ENCODE assay signal across 8 cellular contexts in genomic region chr10:28432210-28432676, GRCh38.
DNase-seq lines count a peak whose midpoint lies in the region; ATAC-seq and TF ChIP-seq lines count a peak whose summit lies in the region.

No MANE protein-coding gene starts in this region.

- H3K27ac Mint-ChIP-seq in CD14-positive monocyte, result peak overlapping the region; percentile 41 to 82 (median 67)

- ATAC-seq in GM19043 (IDR thresholded peaks at IDR 0.05; ENCODE audit: low read depth, unreplicated experiment), result peak; percentile 83

- H3K36me3 Mint-ChIP-seq in CD14-positive monocyte, result no peaks in the 10 kb centered on the region

- peak; percentile 80 for DNase-seq in CD14-positive monocyte (ENCODE audit: low spot score)
- DNase-seq in KG1 (lab: John Stamatoyannopoulos, UW), result peak; percentile 58
- DNase-seq in OCI-LY7 (ENCODE audit: low spot score), result peak; percentile 54
- peak in 31 of 56 donors; percentile 1 to 54 (median 7) for DNase-seq in amygdala (lab: John Stamatoyannopoulos, UW)
- peak; percentile 80 for DNase-seq in cardiac septum (ENCODE audit: low spot score)
- DNase-seq in prostate gland (ENCODE audit: low spot score), result peak; percentile 47
- DNase-seq in middle frontal gyrus (ENCODE audit: extremely low spot score, low spot score), result no peak

- POLR2A ChIA-PET in OCI-LY7 (lab: Charles Lee), result no interaction called here

- peak overlapping the region; percentile 81 for H2AFZ ChIP-seq in OCI-LY7 (ENCODE audit: low read length)

- no peaks in the 10 kb centered on the region for H3K27me3 ChIP-seq in prostate gland (replicated peaks; ENCODE audit: insufficient read depth)

- H3K4me1 Mint-ChIP-seq in CD14-positive monocyte, result peaks cover 16% of the 10 kb centered on the region

- no peaks in the 10 kb centered on the region for H3K9me3 Mint-ChIP-seq in CD14-positive monocyte

- intact Hi-C loops in CD14-positive monocyte (cut with micrococcal nuclease), result loop anchor here in 1 of 2 donors (5.0 kb wide), 1 partner anchor 100 kb away; the partner anchor contains the start of gene WAC
- intact Hi-C loops in OCI-LY7 (cut with micrococcal nuclease; ENCODE audit: unreplicated experiment), result loop anchor here (10.0 kb wide), 2 partner anchors 193 to 873 kb away; no protein-coding TSS in a partner anchor
- intact Hi-C loops in cardiac septum (cut with DNase I), result loop anchor here (10.0 kb wide), 1 partner anchor 103 kb away; the partner anchor contains the start of gene WAC
- intact Hi-C loops in prostate gland (cut with DNase I), result loop anchor here (10.0 kb wide), 1 partner anchor 873 kb away; no protein-coding TSS in a partner anchor

- CTCF ChIA-PET in OCI-LY7 (lab: Charles Lee; ENCODE audit: unreplicated experiment), result no interaction called here

- H3K79me2 ChIP-seq in OCI-LY7 (ENCODE audit: insufficient read depth, low read depth, low read length), result no peaks in the 10 kb centered on the region

- H3K4me1 ChIP-seq in OCI-LY7 (ENCODE audit: insufficient read depth, low read length, poor library complexity, severe bottlenecking) (no peaks in the 10 kb centered on the region), prostate gland (replicated peaks) (no peaks in the 10 kb centered on the region)

- H4K20me1 ChIP-seq in OCI-LY7 (ENCODE audit: insufficient read depth, low read length), result no peaks in the 10 kb centered on the region

- H3K4me3 Mint-ChIP-seq in CD14-positive monocyte, result peak overlapping the region in 1 of 2 donors; percentile 57

- H3K4me2 ChIP-seq in OCI-LY7 (ENCODE audit: low read length), result peak overlapping the region; percentile 53

- no peaks in the 10 kb centered on the region for H3K36me3 ChIP-seq in OCI-LY7 (ENCODE audit: insufficient read depth, low read length)
- no peaks in the 10 kb centered on the region for H3K36me3 ChIP-seq in prostate gland

- no peaks in the 10 kb centered on the region for H3K9me2 ChIP-seq in OCI-LY7 (ENCODE audit: insufficient read depth, low read length)

- BruUV-seq in OCI-LY7 (replicated peaks; lab: Mats Ljungman, UMichigan), result no TSS peak

- TF ChIP-seq POLR2A in prostate gland (IDR thresholded peaks at IDR 0.05), result no peak

- peaks cover 1 to 2% (median 2%) of the 10 kb centered on the region in 3 donors for H3K27me3 Mint-ChIP-seq in CD14-positive monocyte (ENCODE audit: low read depth in 3 of 3)

- H3K4me3 ChIP-seq in OCI-LY7 (ENCODE audit: low read depth, low read length, poor library complexity, severe bottlenecking), result no peak overlapping the region
- no peak overlapping the region for H3K4me3 ChIP-seq in prostate gland

- TF ChIP-seq CTCF in CD14-positive monocyte (IDR thresholded peaks at IDR 0.05) (peak; percentile 88), OCI-LY7 (conservative IDR thresholded peaks at IDR 0.05; ENCODE audit: low read length) (peak; percentile 95), prostate gland (IDR thresholded peaks at IDR 0.05) (peak in 3 of 4 experiments; percentile 58 to 76 (median 72))

- H3K27ac ChIP-seq in OCI-LY7 (ENCODE audit: low read depth, low read length, poor library complexity, severe bottlenecking) (no peak overlapping the region), prostate gland (no peak overlapping the region)

- WGBS in prostate gland, result 3% methylated on average over 9 of the region's 9 CpGs

- H3K9me3 ChIP-seq in OCI-LY7 (ENCODE audit: low read length), result no peaks in the 10 kb centered on the region; the same call in 1 of the 2 replicates
- H3K9me3 ChIP-seq in prostate gland, result no peaks in the 10 kb centered on the region
